Comparison of ENCODE assay signal across 11 cellular contexts in the genomic region with DNA sequence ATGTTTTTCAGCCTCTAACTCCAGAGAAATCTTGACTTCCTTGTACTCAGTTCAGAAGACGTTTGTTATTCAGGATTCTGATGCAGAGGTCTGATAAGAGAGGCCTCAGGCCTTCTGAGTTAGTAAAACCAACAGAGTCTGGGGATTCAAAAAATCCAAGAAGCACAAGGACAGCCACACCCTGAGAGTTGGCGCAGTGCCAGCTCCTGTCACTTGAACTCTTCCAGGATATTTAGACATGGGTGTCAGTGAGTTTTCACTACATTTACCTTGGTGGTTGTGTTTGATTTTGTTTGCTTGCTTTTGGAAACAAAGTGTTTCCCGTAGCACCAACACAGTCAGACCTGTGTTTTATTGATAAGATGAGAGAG. TPM values are rescaled to one million over a fixed set of nuclear protein-coding genes. Genes with fewer than 3 reads are reported as not detected.
DNase-seq lines count a peak whose midpoint lies in the region; ATAC-seq and TF ChIP-seq lines count a peak whose summit lies in the region.
"Had no signal": no experiment of that assay in that cellular context is flagged by ENCODE, and none has a peak within 500 bp of the region (broad histone marks: within the 10 kb centered on the region; RNA-seq: fewer than 3 reads in every experiment).

No MANE protein-coding gene starts in this region.

- no peak overlapping the region for H3K4me2 ChIP-seq in parathyroid adenoma (ENCODE audit: low read length)

- CTCF ChIA-PET in Calu3 (lab: Charles Lee): interaction anchor here (0.6 to 1.2 kb wide), 2 partner anchors 25 to 268 kb away, joined by 3 read pairs; no protein-coding TSS in a partner anchor

- H3K27ac ChIP-seq in parathyroid adenoma: peak overlapping the region; percentile 52
- H3K27ac ChIP-seq: WERI-Rb-1 had no signal

- no peak overlapping the region for H3K9ac ChIP-seq in parathyroid adenoma

- peak overlapping the region; percentile 73 for H2AFZ ChIP-seq in parathyroid adenoma

- peaks cover under 1% of the 10 kb centered on the region for H3K9me3 Mint-ChIP-seq in Calu3 (ENCODE audit: low read depth, unreplicated experiment)
- H3K9me3 Mint-ChIP-seq: activated T-helper 17 cell treated with anti-CD3 and anti-CD28 coated beads, Interleukin-2, amount 50 U/mL, for 72 hours had no signal

- peak overlapping the region; percentile 51 for H3K27ac Mint-ChIP-seq in Calu3 (ENCODE audit: unreplicated experiment)
- H3K27ac Mint-ChIP-seq: activated T-helper 17 cell treated with anti-CD3 and anti-CD28 coated beads, Interleukin-2, amount 50 U/mL, for 72 hours had no signal

- H3K9me3 ChIP-seq in parathyroid adenoma (ENCODE audit: control insufficient read depth, low read length): no peaks in the 10 kb centered on the region

- H3K36me3 Mint-ChIP-seq in Calu3 (ENCODE audit: insufficient read depth, unreplicated experiment): no peaks in the 10 kb centered on the region

- no peak for TF ChIP-seq CTCF in Calu3 (IDR thresholded peaks at IDR 0.05; ENCODE audit: unreplicated experiment)
- no peak for TF ChIP-seq CTCF in parathyroid adenoma (IDR thresholded peaks at IDR 0.05)
- no peak for TF ChIP-seq CTCF in GM10266 (IDR thresholded peaks at IDR 0.05; ENCODE audit: control insufficient read depth, insufficient read depth, low read depth, missing control alignments)

- H3K79me2 ChIP-seq in parathyroid adenoma: no peaks in the 10 kb centered on the region

- peaks cover 25% of the 10 kb centered on the region for H3K4me1 ChIP-seq in parathyroid adenoma

- H3K27me3 ChIP-seq in parathyroid adenoma (ENCODE audit: control insufficient read depth, insufficient read depth, low read length): no peaks in the 10 kb centered on the region

- H3K4me1 Mint-ChIP-seq in Calu3 (ENCODE audit: low read depth, unreplicated experiment): peaks cover 22% of the 10 kb centered on the region
- H3K4me1 Mint-ChIP-seq: activated T-helper 17 cell treated with anti-CD3 and anti-CD28 coated beads, Interleukin-2, amount 50 U/mL, for 72 hours had no signal

- DNase-seq in Calu3 (peak; percentile 66), NCI-H2029 (lab: John Stamatoyannopoulos, UW) (peak; percentile 62), cerebellar cortex (ENCODE audit: low spot score) (peak; percentile 18), head of caudate nucleus (no peak), GM10266 (ENCODE audit: extremely low spot score) (no peak)
- DNase-seq in stimulated activated CD4-positive, alpha-beta T cell treated with anti-CD3 and anti-CD28 coated beads, Interleukin-4, amount 100 ng/mL, for 4 hours: no peak
- DNase-seq: NCI-H774, WERI-Rb-1 had no signal

- no peak for ATAC-seq in HG03457 (IDR thresholded peaks at IDR 0.05; ENCODE audit: unreplicated experiment)
- ATAC-seq: activated T-helper 17 cell treated with anti-CD3 and anti-CD28 coated beads, Interleukin-2, amount 50 U/mL, for 72 hours had no signal

- H3K4me3 ChIP-seq in parathyroid adenoma (ENCODE audit: low read depth, low read length): no peak overlapping the region

- BruUV-seq in Calu3 (replicated peaks; lab: Mats Ljungman, UMichigan): no TSS peak

- no peaks in the 10 kb centered on the region for H3K27me3 Mint-ChIP-seq in Calu3 (ENCODE audit: unreplicated experiment)

- H3K36me3 ChIP-seq in parathyroid adenoma (ENCODE audit: control insufficient read depth, insufficient read depth, low read length): no peaks in the 10 kb centered on the region
- H3K36me3 ChIP-seq: WERI-Rb-1 had no signal

- H3K4me3 Mint-ChIP-seq in Calu3 (ENCODE audit: low read depth, unreplicated experiment): no peak overlapping the region
- H3K4me3 Mint-ChIP-seq: activated T-helper 17 cell treated with anti-CD3 and anti-CD28 coated beads, Interleukin-2, amount 50 U/mL, for 72 hours had no signal

- intact Hi-C loops in Calu3 (cut with micrococcal nuclease; ENCODE audit: unreplicated experiment) (no loop called here), head of caudate nucleus (cut with DNase I) (no loop called here)

RNA-seq across cellular contexts. Expression of a gene that starts 41.6 kb away (rescaled TPM):
- total RNA-seq in Calu3 (2022): 0.54 and 0.66 TPM in 2 replicates
- total RNA-seq: activated T-helper 17 cell treated with anti-CD3 and anti-CD28 coated beads, Interleukin-2, amount 50 U/mL, for 72 hours had no signal

Comparison
In these comparisons a context has a peak if more than half of its experiments do, and no peak if none do; other contexts are left out.
1. DNase-seq: peak in Calu3 (single experiment), NCI-H2029 (single experiment) and cerebellar cortex (single experiment); none in head of caudate nucleus (0 of 42), stimulated activated CD4-positive, alpha-beta T cell treated with anti-CD3 and anti-CD28 coated beads, Interleukin-4, amount 100 ng/mL, for 4 hours (0 of 2) and GM10266 (single experiment).